Comparison of ENCODE assay signal across 23 cellular contexts in genomic region chr3:80158332-80158731, GRCh38.
DNase-seq lines count a peak whose midpoint lies in the region; ATAC-seq, FAIRE-seq and TF ChIP-seq lines count a peak whose summit lies in the region.
"Had no signal": no experiment of that assay in that cellular context is flagged by ENCODE, and none has a peak within 500 bp of the region (broad histone marks: within the 10 kb centered on the region; RNA-seq: fewer than 3 reads in every experiment).

No MANE protein-coding gene starts in this region.

- TF ChIP-seq EP300 in HepG2 (IDR thresholded peaks at IDR 0.05; ENCODE audit: low read depth in 2 of 2, low read length in 2 of 2), result no peak
- TF ChIP-seq EP300 in HepG2 (CRISPR knock-in tag; IDR thresholded peaks at IDR 0.05; ENCODE audit: borderline replicate concordance), result no peak
- no peak for TF ChIP-seq EP300 in H1 (IDR thresholded peaks at IDR 0.05; ENCODE audit: borderline replicate concordance in 1 of 2, low read depth in 2 of 2, low read length in 2 of 2)

- no peak overlapping the region for H2BK12ac ChIP-seq in H1 (ENCODE audit: low read depth, low read length)

- POLR2A ChIA-PET in HepG2 (lab: Yijun Ruan, JAX) (no interaction called here), H1 (lab: Charles Lee; ENCODE audit: partially characterized antibody) (no interaction called here)
- POLR2A ChIA-PET in activated CD8-positive, alpha-beta T cell treated with anti-CD3 and anti-CD28 coated beads, Interleukin-2, amount 10 ng/mL, durations not matched to agents 7 days and 5 days (lab: Charles Lee), result no interaction called here

- no peaks in the 10 kb centered on the region for H3K79me1 ChIP-seq in H1 (ENCODE audit: low read depth, low read length)

- H3K4me3 ChIP-seq in HepG2 (replicated peaks in 1 of 3; ENCODE audit: insufficient read depth in 1 of 3, low read depth in 2 of 3, low read length in 3 of 3) (no peak overlapping the region), right lobe of liver (no peak overlapping the region), adipocyte (ENCODE audit: low read length) (no peak overlapping the region), H1 (ENCODE audit: extremely low read depth in 1 of 4, insufficient read depth in 2 of 4, low read depth in 3 of 4, low read length in 4 of 4) (no peak overlapping the region)
- H3K4me3 ChIP-seq: A549; BLaER1 treated with 17β-estradiol and CSF1 and Interleukin-3, amounts not matched to agents 10 nM and 100 nM had no signal

- H2AK5ac ChIP-seq in H1 (ENCODE audit: low read depth, low read length), result no peak overlapping the region

- WGBS in HepG2 (ENCODE audit: low lambda C conversion rate), result 5% methylated on average over 3 of the region's 3 CpGs
- WGBS in right lobe of liver (ENCODE audit: insufficient coverage, low coverage, low lambda C conversion rate, missing lambda C conversion rate), result 46% methylated on average over 3 of the region's 3 CpGs
- 82% methylated on average over 3 of the region's 3 CpGs; no CpG with 5 or more reads in 1 of the 2 experiments for WGBS in H1 (ENCODE audit: extremely low coverage in 1 of 2, insufficient coverage in 1 of 2, insufficient read length in 1 of 2, insufficient replicate concordance in 2 of 2, low coverage in 1 of 2, low lambda C conversion rate in 2 of 2, missing lambda C conversion rate in 1 of 2), 2 experiments

- no peaks in the 10 kb centered on the region for H3K36me3 Mint-ChIP-seq in stimulated activated effector memory CD8-positive, alpha-beta T cell treated with anti-CD3 and anti-CD28 coated beads, Interleukin-12 subunit alpha, Interleukin-12 subunit beta, amount 100 ng/mL, for 72 hours
- H3K36me3 Mint-ChIP-seq in activated CD8-positive, alpha-beta T cell treated with anti-CD3 and anti-CD28 coated beads, Interleukin-2, amount 10 ng/mL, durations not matched to agents 7 days and 5 days (ENCODE audit: low read depth), result no peaks in the 10 kb centered on the region
- H3K36me3 Mint-ChIP-seq: CD8-positive, alpha-beta T cell had no signal

- H3K23ac ChIP-seq in H1 (ENCODE audit: insufficient read length), result no peak overlapping the region

- H3K14ac ChIP-seq in H1 (ENCODE audit: insufficient read length), result no peak overlapping the region

- H3K36me3 ChIP-seq in HepG2 (replicated peaks in 1 of 2; ENCODE audit: control insufficient read depth in 1 of 2, insufficient read depth in 2 of 2, low read length in 2 of 2) (no peaks in the 10 kb centered on the region), right lobe of liver (no peaks in the 10 kb centered on the region), adipocyte (ENCODE audit: control insufficient read depth, insufficient read depth, low read length, severe bottlenecking) (no peaks in the 10 kb centered on the region), H1 (ENCODE audit: control insufficient read depth in 2 of 4, insufficient read depth in 4 of 4, low read length in 3 of 4) (no peaks in the 10 kb centered on the region)
- H3K36me3 ChIP-seq: BLaER1 treated with 17β-estradiol and CSF1 and Interleukin-3, amounts not matched to agents 10 nM and 100 nM had no signal

- no peak overlapping the region for H2BK20ac ChIP-seq in H1 (ENCODE audit: low read length)

- H3K18ac ChIP-seq in H1 (ENCODE audit: extremely low read depth, low read length), result no peak overlapping the region

- H4K91ac ChIP-seq in H1 (replicated peaks; ENCODE audit: insufficient read length, low read length), result no peak overlapping the region

- no peak overlapping the region for H4K5ac ChIP-seq in H1 (ENCODE audit: insufficient read length, low read depth, low read length)

- no peak overlapping the region for H2BK15ac ChIP-seq in H1 (ENCODE audit: low read length)

- no peak overlapping the region for H4K8ac ChIP-seq in H1 (ENCODE audit: extremely low read depth, insufficient read depth, low read length)

- in situ Hi-C loops in HepG2 (cut with HindIII; ENCODE audit: extremely low pct_ligation_motif_present, low pct_unique_long_range_greater_than_20kb), result no loop called here

- H3K27ac ChIP-seq in HepG2 (ENCODE audit: extremely low read length, insufficient read depth, low read length), result no peak overlapping the region
- no peak overlapping the region for H3K27ac ChIP-seq in right lobe of liver
- no peak overlapping the region for H3K27ac ChIP-seq in H1 (ENCODE audit: low read depth, low read length)
- H3K27ac ChIP-seq: 22Rv1; A549; BLaER1 treated with 17β-estradiol and CSF1 and Interleukin-3, amounts not matched to agents 10 nM and 100 nM; C4-2B had no signal

- no peaks in the 10 kb centered on the region for H3K4me1 Mint-ChIP-seq in stimulated activated effector memory CD8-positive, alpha-beta T cell treated with anti-CD3 and anti-CD28 coated beads, Interleukin-12 subunit alpha, Interleukin-12 subunit beta, amount 100 ng/mL, for 72 hours
- no peaks in the 10 kb centered on the region for H3K4me1 Mint-ChIP-seq in activated CD8-positive, alpha-beta T cell treated with anti-CD3 and anti-CD28 coated beads, Interleukin-2, amount 10 ng/mL, durations not matched to agents 7 days and 5 days (ENCODE audit: low read depth)
- H3K4me1 Mint-ChIP-seq: B cell had no signal

- no peak overlapping the region for H2BK120ac ChIP-seq in H1 (replicated peaks; ENCODE audit: low read depth, low read length)

- intact Hi-C loops in HepG2 (cut with micrococcal nuclease; ENCODE audit: unreplicated experiment), result no loop called here
- intact Hi-C loops in right lobe of liver (cut with DNase I), result no loop called here

- no peak overlapping the region for H3K4me2 ChIP-seq in HepG2 (ENCODE audit: low read depth, low read length)
- H3K4me2 ChIP-seq in H1 (ENCODE audit: insufficient read depth in 1 of 2, low read depth in 2 of 2, low read length in 2 of 2), result no peak overlapping the region
- H3K4me2 ChIP-seq: A549; BLaER1 treated with 17β-estradiol and CSF1 and Interleukin-3, amounts not matched to agents 10 nM and 100 nM had no signal

- TF ChIP-seq CTCF in HepG2 (CRISPR knock-in tag; IDR thresholded peaks at IDR 0.05) (no peak), right lobe of liver (IDR thresholded peaks at IDR 0.05) (no peak), H1 (IDR thresholded peaks at IDR 0.05; ENCODE audit: control extremely low read depth in 1 of 3, insufficient read depth in 1 of 3, low read depth in 1 of 3, low read length in 3 of 3) (no peak)

- DNase-seq in HepG2 (ENCODE audit: low spot score) (no peak), right lobe of liver (no peak), adipocyte (ENCODE audit: low read depth) (peak; percentile 3), H1 (ENCODE audit: low read depth in 1 of 2, low spot score in 2 of 2) (no peak), NCI-H1105 treated with DMSO at 0.1 percent for 48 hours (lab: John Stamatoyannopoulos, UW) (no peak)
- no peak for DNase-seq in stimulated activated effector memory CD8-positive, alpha-beta T cell treated with anti-CD3 and anti-CD28 coated beads, Interleukin-12 subunit alpha, Interleukin-12 subunit beta, amount 100 ng/mL, for 72 hours (ENCODE audit: low spot score in 2 of 2)
- no peak for DNase-seq in activated CD8-positive, alpha-beta T cell treated with anti-CD3 and anti-CD28 coated beads, Interleukin-2, amount 10 ng/mL, durations not matched to agents 7 days and 5 days
- DNase-seq: AML-193; Caco-2; Calu3; CD4-positive, alpha-beta T cell; CD8-positive, alpha-beta T cell; DMS79 treated with DMSO at 0.1 percent for 48 hours; GF-D8 had no signal

- ATAC-seq in HepG2 (no peak), right lobe of liver (no peak)
- ATAC-seq in stimulated activated effector memory CD8-positive, alpha-beta T cell treated with anti-CD3 and anti-CD28 coated beads, Interleukin-12 subunit alpha, Interleukin-12 subunit beta, amount 100 ng/mL, for 72 hours, result no peak
- ATAC-seq in activated CD8-positive, alpha-beta T cell treated with anti-CD3 and anti-CD28 coated beads, Interleukin-2, amount 10 ng/mL, durations not matched to agents 7 days and 5 days, result no peak
- ATAC-seq: A549; CD8-positive, alpha-beta T cell had no signal

- H3K4me3 Mint-ChIP-seq in stimulated activated effector memory CD8-positive, alpha-beta T cell treated with anti-CD3 and anti-CD28 coated beads, Interleukin-12 subunit alpha, Interleukin-12 subunit beta, amount 100 ng/mL, for 72 hours, result no peak overlapping the region
- no peak overlapping the region for H3K4me3 Mint-ChIP-seq in activated CD8-positive, alpha-beta T cell treated with anti-CD3 and anti-CD28 coated beads, Interleukin-2, amount 10 ng/mL, durations not matched to agents 7 days and 5 days
- H3K4me3 Mint-ChIP-seq: B cell; CD4-positive, alpha-beta T cell; CD8-positive, alpha-beta T cell had no signal

- H3K4me1 ChIP-seq in HepG2 (ENCODE audit: insufficient read depth, low read length) (no peaks in the 10 kb centered on the region), right lobe of liver (no peaks in the 10 kb centered on the region), adipocyte (ENCODE audit: control insufficient read depth, insufficient read depth, low read length) (peaks cover 7% of the 10 kb centered on the region), H1 (replicated peaks in 1 of 4; ENCODE audit: control insufficient read depth in 3 of 4, insufficient read depth in 4 of 4, low read length in 3 of 4) (no peaks in the 10 kb centered on the region)
- H3K4me1 ChIP-seq: A549; BLaER1 treated with 17β-estradiol and CSF1 and Interleukin-3, amounts not matched to agents 10 nM and 100 nM; Caco-2 had no signal

- no peaks in the 10 kb centered on the region for H3K9me3 ChIP-seq in HepG2 (ENCODE audit: low read length)
- H3K9me3 ChIP-seq in right lobe of liver, result no peaks in the 10 kb centered on the region
- H3K9me3 ChIP-seq in adipocyte (ENCODE audit: control insufficient read depth, low read length), result no peaks in the 10 kb centered on the region
- no peaks in the 10 kb centered on the region for H3K9me3 ChIP-seq in H1 (ENCODE audit: insufficient read depth in 2 of 2, low read depth in 1 of 2, low read length in 1 of 2)
- H3K9me3 ChIP-seq: A549; BLaER1 treated with 17β-estradiol and CSF1 and Interleukin-3, amounts not matched to agents 10 nM and 100 nM; Caco-2 had no signal

- H3K27me3 ChIP-seq in HepG2 (ENCODE audit: control insufficient read depth in 1 of 2, insufficient read depth in 2 of 2, low read length in 2 of 2) (no peaks in the 10 kb centered on the region), right lobe of liver (no peaks in the 10 kb centered on the region), adipocyte (replicated peaks; ENCODE audit: control insufficient read depth, insufficient read depth, low read length) (peaks cover 3% of the 10 kb centered on the region), H1 (replicated peaks in 1 of 4; ENCODE audit: control insufficient read depth in 3 of 4, extremely low read depth in 1 of 4, insufficient read depth in 3 of 4, low read length in 3 of 4) (no peaks in the 10 kb centered on the region)
- H3K27me3 ChIP-seq: BLaER1 treated with 17β-estradiol and CSF1 and Interleukin-3, amounts not matched to agents 10 nM and 100 nM had no signal

- TF ChIP-seq RAD21 in HepG2 (CRISPR knock-in tag; IDR thresholded peaks at IDR 0.05) (no peak), H1 (IDR thresholded peaks at IDR 0.05 in 1 of 2, conservative IDR thresholded peaks at IDR 0.05 in 1 of 2; ENCODE audit: low read depth in 2 of 2, low read length in 2 of 2) (no peak)

- no peak overlapping the region for H3K56ac ChIP-seq in H1 (replicated peaks; ENCODE audit: insufficient read length, low read depth, low read length)

- H3K4ac ChIP-seq in H1 (replicated peaks; ENCODE audit: insufficient read length, low read depth, low read length), result no peak overlapping the region

- CTCF ChIA-PET in HepG2 (lab: Yijun Ruan, JAX; ENCODE audit: low intra/inter-chr PET ratio, low total read pairs) (no interaction called here), H1 (lab: Charles Lee; ENCODE audit: partially characterized antibody) (no interaction called here)
- CTCF ChIA-PET in activated CD8-positive, alpha-beta T cell treated with anti-CD3 and anti-CD28 coated beads, Interleukin-2, amount 10 ng/mL, durations not matched to agents 7 days and 5 days (lab: Charles Lee), result no interaction called here

- no peaks in the 10 kb centered on the region for H4K20me1 ChIP-seq in HepG2 (ENCODE audit: insufficient read depth, low read length)
- H4K20me1 ChIP-seq in H1 (replicated peaks in 1 of 2; ENCODE audit: control insufficient read depth in 1 of 2, insufficient read depth in 2 of 2, low read length in 2 of 2), result no peaks in the 10 kb centered on the region
- H4K20me1 ChIP-seq: BLaER1 treated with 17β-estradiol and CSF1 and Interleukin-3, amounts not matched to agents 10 nM and 100 nM had no signal

- no peak overlapping the region for H3K27ac Mint-ChIP-seq in stimulated activated effector memory CD8-positive, alpha-beta T cell treated with anti-CD3 and anti-CD28 coated beads, Interleukin-12 subunit alpha, Interleukin-12 subunit beta, amount 100 ng/mL, for 72 hours
- H3K27ac Mint-ChIP-seq in activated CD8-positive, alpha-beta T cell treated with anti-CD3 and anti-CD28 coated beads, Interleukin-2, amount 10 ng/mL, durations not matched to agents 7 days and 5 days, result no peak overlapping the region
- H3K27ac Mint-ChIP-seq: B cell; CD4-positive, alpha-beta T cell; CD8-positive, alpha-beta T cell had no signal

- H3K79me2 ChIP-seq in HepG2 (ENCODE audit: insufficient read depth, low read length), result no peaks in the 10 kb centered on the region
- no peaks in the 10 kb centered on the region for H3K79me2 ChIP-seq in H1 (ENCODE audit: control insufficient read depth in 1 of 2, insufficient read depth in 2 of 2, low read length in 2 of 2)

- H3K27me3 Mint-ChIP-seq in activated CD8-positive, alpha-beta T cell treated with anti-CD3 and anti-CD28 coated beads, Interleukin-2, amount 10 ng/mL, durations not matched to agents 7 days and 5 days (ENCODE audit: low read depth), result no peaks in the 10 kb centered on the region
- H3K27me3 Mint-ChIP-seq: B cell; CD4-positive, alpha-beta T cell had no signal

- H3K9me3 Mint-ChIP-seq in stimulated activated effector memory CD8-positive, alpha-beta T cell treated with anti-CD3 and anti-CD28 coated beads, Interleukin-12 subunit alpha, Interleukin-12 subunit beta, amount 100 ng/mL, for 72 hours, result peaks cover 12% of the 10 kb centered on the region
- H3K9me3 Mint-ChIP-seq in activated CD8-positive, alpha-beta T cell treated with anti-CD3 and anti-CD28 coated beads, Interleukin-2, amount 10 ng/mL, durations not matched to agents 7 days and 5 days (ENCODE audit: insufficient read depth), result peaks cover 20% of the 10 kb centered on the region

- TF ChIP-seq POLR2A in HepG2 (IDR thresholded peaks at IDR 0.05; ENCODE audit: insufficient read depth in 1 of 2, low read depth in 2 of 2, low read length in 2 of 2) (no peak), right lobe of liver (IDR thresholded peaks at IDR 0.05) (no peak), H1 (IDR thresholded peaks at IDR 0.05; ENCODE audit: control extremely low read depth in 1 of 2, low read depth in 2 of 2, low read length in 2 of 2) (no peak)

- H3K9ac ChIP-seq in HepG2 (ENCODE audit: insufficient read depth, low read depth, low read length) (no peak overlapping the region), adipocyte (ENCODE audit: low read length) (no peak overlapping the region), H1 (replicated peaks in 1 of 4; ENCODE audit: extremely low read depth in 1 of 4, low read depth in 3 of 4, low read length in 3 of 4) (no peak overlapping the region)
- H3K9ac ChIP-seq: BLaER1 treated with 17β-estradiol and CSF1 and Interleukin-3, amounts not matched to agents 10 nM and 100 nM had no signal

- H2AFZ ChIP-seq in HepG2 (ENCODE audit: low read length), result no peak overlapping the region
- no peak overlapping the region for H2AFZ ChIP-seq in H1 (ENCODE audit: low read length)

- FAIRE-seq in HepG2 (lab: Jason Lieb, UNC) (no peak), H1 (lab: Jason Lieb, UNC) (no peak)
- FAIRE-seq: A549, D721Med, G401.6, GM12891, GM19239 had no signal

- no TSS peak for BruUV-seq in HepG2 (replicated peaks; lab: Mats Ljungman, UMichigan)

- no peak overlapping the region for H2BK5ac ChIP-seq in H1 (ENCODE audit: low read depth, low read length)

- H3K23me2 ChIP-seq in H1 (ENCODE audit: low read depth, low read length), result no peaks in the 10 kb centered on the region

Comparison
In these comparisons a context has a peak if more than half of its experiments do, and no peak if none do; other contexts are left out.
1. Of the 41 proteins assayed by ChIP-seq in both HepG2 and H1: peak only in HepG2: none; only in H1: none; in both: CEBPB; in neither: 40.